ENCODE assay signal across 18 cellular contexts in the genomic region with DNA sequence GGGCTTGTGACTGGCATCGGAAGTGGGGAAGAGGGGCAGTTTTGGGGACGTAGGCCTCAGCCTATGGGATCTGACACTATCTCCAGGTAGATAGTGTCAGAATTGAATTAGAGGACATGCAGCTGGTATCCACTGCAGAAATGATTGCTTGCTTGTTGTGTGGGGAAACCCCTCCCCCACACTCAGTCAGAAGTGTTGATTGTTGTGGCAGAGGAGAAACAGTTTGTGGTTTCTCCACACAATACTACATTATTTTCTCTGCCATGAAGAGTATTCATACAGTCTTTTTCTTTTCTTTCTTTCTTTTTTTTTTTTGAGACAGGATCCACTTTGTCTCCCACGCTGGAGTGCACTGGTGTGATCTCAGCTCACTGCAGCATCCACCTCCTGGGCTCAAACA.
DNase-seq lines count a peak whose midpoint lies in the region; ATAC-seq and TF ChIP-seq lines count a peak whose summit lies in the region.
"Had no signal": no experiment of that assay in that cellular context is flagged by ENCODE, and none has a peak within 500 bp of the region (broad histone marks: within the 10 kb centered on the region; RNA-seq: fewer than 3 reads in every experiment).

No MANE protein-coding gene starts in this region.

- intact Hi-C loops in activated CD4-positive, alpha-beta T cell treated with anti-CD3 and anti-CD28 coated beads, Interleukin-2, amount 10 ng/mL, durations not matched to agents 24 days and 14 days (cut with micrococcal nuclease) = loop anchor here (1.0 to 5.0 kb wide), 5 partner anchors 11 to 114 kb away; partner anchors contain the start of gene ARRDC3

- H3K36me3 Mint-ChIP-seq in activated CD4-positive, alpha-beta T cell treated with anti-CD3 and anti-CD28 coated beads, Interleukin-2, amount 10 ng/mL, durations not matched to agents 24 days and 14 days (ENCODE audit: low read depth) = peaks cover 2% of the 10 kb centered on the region
- no peaks in the 10 kb centered on the region for H3K36me3 Mint-ChIP-seq in activated naive CD4-positive, alpha-beta T cell treated with anti-CD3 and anti-CD28 coated beads, Interleukin-2, amount 10 ng/mL, durations not matched to agents 7 days and 5 days
- H3K36me3 Mint-ChIP-seq in neural crest cell (ENCODE audit: low read depth) (no peaks in the 10 kb centered on the region), mesothelial cell of epicardium (no peaks in the 10 kb centered on the region)
- H3K36me3 Mint-ChIP-seq: activated naive CD8-positive, alpha-beta T cell had no signal

- CTCF ChIA-PET in activated naive CD4-positive, alpha-beta T cell treated with anti-CD3 and anti-CD28 coated beads, Interleukin-2, amount 10 ng/mL, durations not matched to agents 7 days and 5 days (lab: Charles Lee) = interaction anchor here (0.8 to 1.7 kb wide), 4 partner anchors 11 to 115 kb away, joined by 3 to 7 read pairs (median 5); no protein-coding TSS in a partner anchor

- peaks cover 28% of the 10 kb centered on the region for H3K4me1 Mint-ChIP-seq in activated CD4-positive, alpha-beta T cell treated with anti-CD3 and anti-CD28 coated beads, Interleukin-2, amount 10 ng/mL, durations not matched to agents 24 days and 14 days
- peaks cover 25% of the 10 kb centered on the region for H3K4me1 Mint-ChIP-seq in activated naive CD4-positive, alpha-beta T cell treated with anti-CD3 and anti-CD28 coated beads, Interleukin-2, amount 10 ng/mL, durations not matched to agents 7 days and 5 days
- peaks cover 8% of the 10 kb centered on the region for H3K4me1 Mint-ChIP-seq in neural crest cell
- H3K4me1 Mint-ChIP-seq in mesothelial cell of epicardium = peaks cover 10% of the 10 kb centered on the region

- H3K4me3 Mint-ChIP-seq in activated CD4-positive, alpha-beta T cell treated with anti-CD3 and anti-CD28 coated beads, Interleukin-2, amount 10 ng/mL, durations not matched to agents 24 days and 14 days = peak overlapping the region; percentile 51
- H3K4me3 Mint-ChIP-seq in activated naive CD4-positive, alpha-beta T cell treated with anti-CD3 and anti-CD28 coated beads, Interleukin-2, amount 10 ng/mL, durations not matched to agents 7 days and 5 days = no peak overlapping the region
- H3K4me3 Mint-ChIP-seq in neural crest cell (no peak overlapping the region), mesothelial cell of epicardium (no peak overlapping the region)
- H3K4me3 Mint-ChIP-seq: activated naive CD8-positive, alpha-beta T cell had no signal

- peaks cover 14% of the 10 kb centered on the region for H3K27me3 Mint-ChIP-seq in activated CD4-positive, alpha-beta T cell treated with anti-CD3 and anti-CD28 coated beads, Interleukin-2, amount 10 ng/mL, durations not matched to agents 24 days and 14 days
- H3K27me3 Mint-ChIP-seq in activated naive CD4-positive, alpha-beta T cell treated with anti-CD3 and anti-CD28 coated beads, Interleukin-2, amount 10 ng/mL, durations not matched to agents 7 days and 5 days = peaks cover 23% of the 10 kb centered on the region
- H3K27me3 Mint-ChIP-seq in neural crest cell (ENCODE audit: low read depth) = no peaks in the 10 kb centered on the region
- no peaks in the 10 kb centered on the region for H3K27me3 Mint-ChIP-seq in mesothelial cell of epicardium (ENCODE audit: low read depth)
- H3K27me3 Mint-ChIP-seq: activated naive CD8-positive, alpha-beta T cell had no signal

- ATAC-seq in HG03442 (IDR thresholded peaks at IDR 0.05; ENCODE audit: unreplicated experiment) (peak; percentile 27), HG03135 (IDR thresholded peaks at IDR 0.05; ENCODE audit: unreplicated experiment) (no peak)
- ATAC-seq: A549, left lung, Panc1 had no signal

- DNase-seq in activated CD4-positive, alpha-beta T cell treated with anti-CD3 and anti-CD28 coated beads, Interleukin-2, amount 10 ng/mL, durations not matched to agents 24 days and 14 days = peak; percentile 84
- no peak for DNase-seq in activated CD4-positive, alpha-beta T cell treated with anti-CD3 and anti-CD28 coated beads for 1 hour
- DNase-seq in activated naive CD4-positive, alpha-beta T cell treated with anti-CD3 and anti-CD28 coated beads, Interleukin-2, amount 10 ng/mL, durations not matched to agents 7 days and 5 days = peak; percentile 56
- no peak for DNase-seq in neural crest cell (ENCODE audit: low read depth, low spot score)
- DNase-seq in NCI-H510A (lab: John Stamatoyannopoulos, UW) = no peak
- no peak for DNase-seq in mesothelial cell of epicardium (ENCODE audit: low spot score in 2 of 2, unreplicated experiment in 2 of 2)
- DNase-seq: activated CD4-positive, CD25-positive, alpha-beta regulatory T cell treated with anti-CD3 and anti-CD28 coated beads, Interleukin-2, amount 50 U/mL, for 72 hours; Calu3; central memory CD4-positive, alpha-beta T cell; left lung; NCI-H1436; NCI-H446 treated with DMSO at 0.1 percent for 48 hours; stomach had no signal

- TF ChIP-seq CTCF in neural crest cell (conservative IDR thresholded peaks at IDR 0.05) (no peak), mesothelial cell of epicardium (IDR thresholded peaks at IDR 0.05; ENCODE audit: unreplicated experiment) (no peak)

- no peaks in the 10 kb centered on the region for H3K9me3 Mint-ChIP-seq in activated CD4-positive, alpha-beta T cell treated with anti-CD3 and anti-CD28 coated beads, Interleukin-2, amount 10 ng/mL, durations not matched to agents 24 days and 14 days
- H3K9me3 Mint-ChIP-seq in activated naive CD4-positive, alpha-beta T cell treated with anti-CD3 and anti-CD28 coated beads, Interleukin-2, amount 10 ng/mL, durations not matched to agents 7 days and 5 days = no peaks in the 10 kb centered on the region
- no peaks in the 10 kb centered on the region for H3K9me3 Mint-ChIP-seq in neural crest cell
- no peaks in the 10 kb centered on the region for H3K9me3 Mint-ChIP-seq in mesothelial cell of epicardium

- peak overlapping the region; percentile 71 for H3K27ac Mint-ChIP-seq in activated CD4-positive, alpha-beta T cell treated with anti-CD3 and anti-CD28 coated beads, Interleukin-2, amount 10 ng/mL, durations not matched to agents 24 days and 14 days
- H3K27ac Mint-ChIP-seq in activated naive CD4-positive, alpha-beta T cell treated with anti-CD3 and anti-CD28 coated beads, Interleukin-2, amount 10 ng/mL, durations not matched to agents 7 days and 5 days = no peak overlapping the region
- peak overlapping the region; percentile 19 for H3K27ac Mint-ChIP-seq in neural crest cell (ENCODE audit: unreplicated experiment)
- no peak overlapping the region for H3K27ac Mint-ChIP-seq in mesothelial cell of epicardium
- H3K27ac Mint-ChIP-seq: activated naive CD8-positive, alpha-beta T cell had no signal

Comparison
In these comparisons a context has a peak if more than half of its experiments do, and no peak if none do; other contexts are left out.
1. DNase-seq: peak in activated CD4-positive, alpha-beta T cell treated with anti-CD3 and anti-CD28 coated beads, Interleukin-2, amount 10 ng/mL, durations not matched to agents 24 days and 14 days (single experiment) and activated naive CD4-positive, alpha-beta T cell treated with anti-CD3 and anti-CD28 coated beads, Interleukin-2, amount 10 ng/mL, durations not matched to agents 7 days and 5 days (single experiment); none in activated CD4-positive, alpha-beta T cell treated with anti-CD3 and anti-CD28 coated beads for 1 hour (single experiment), neural crest cell (single experiment), NCI-H510A (single experiment) and mesothelial cell of epicardium (0 of 2).
2. H3K27ac Mint-ChIP-seq: peak in activated CD4-positive, alpha-beta T cell treated with anti-CD3 and anti-CD28 coated beads, Interleukin-2, amount 10 ng/mL, durations not matched to agents 24 days and 14 days (single experiment) and neural crest cell (single experiment); none in activated naive CD4-positive, alpha-beta T cell treated with anti-CD3 and anti-CD28 coated beads, Interleukin-2, amount 10 ng/mL, durations not matched to agents 7 days and 5 days (single experiment) and mesothelial cell of epicardium (single experiment).